In the genomic region with DNA sequence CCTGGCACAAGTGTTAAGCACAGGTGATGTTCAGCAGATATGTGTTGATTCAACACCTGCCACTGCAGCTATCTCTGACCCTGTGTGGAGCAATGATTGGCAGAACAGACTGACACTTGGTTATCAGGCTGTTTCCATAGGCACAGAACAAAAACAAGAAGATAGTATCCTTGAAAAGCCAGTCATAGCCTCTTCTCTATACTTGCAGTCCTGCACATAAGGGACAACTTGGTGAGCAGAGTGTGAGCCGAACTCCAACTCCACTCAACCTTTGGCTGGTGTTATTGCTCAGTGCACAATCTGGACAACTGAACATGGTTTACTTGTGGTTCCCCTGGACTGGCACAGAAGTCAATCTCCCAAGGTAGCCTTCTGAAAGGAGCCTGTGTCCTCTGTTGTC, we compare ENCODE assay signal across 25 cellular contexts.
"Had no signal": no experiment of that assay in that cellular context is flagged by ENCODE, and none has a peak within 500 bp of the region (broad histone marks: within the 10 kb centered on the region; RNA-seq: fewer than 3 reads in every experiment).

No MANE protein-coding gene starts in this region.

- H3K4me3 ChIP-seq: esophagus muscularis mucosa, heart right ventricle, left lung, psoas muscle, spleen had no signal

- H3K4me1 Mint-ChIP-seq: immature natural killer cell; naive thymus-derived CD4-positive, alpha-beta T cell; stimulated activated memory B cell treated with anti-CD40 and anti-IgM and Interleukin-4, amounts not matched to agents 10 μg/mL and 1 μg/mL and 100 μg/mL, for 72 hours had no signal

- H3K36me3 ChIP-seq: esophagus muscularis mucosa, heart right ventricle, left lung, spleen had no signal

- H3K9me3 ChIP-seq: esophagus muscularis mucosa, heart right ventricle, left lung, psoas muscle, spleen had no signal

- H3K27me3 Mint-ChIP-seq: dendritic cell treated with granulocyte-macrophage colony-stimulating factor and Interleukin-4, amounts not matched to agents 40 ng/mL and 50 ng/mL, for 4 days; effector memory CD8-positive, alpha-beta T cell; stimulated activated naive CD8-positive, alpha-beta T cell treated with anti-CD3 and anti-CD28 coated beads, Interleukin-15, Interleukin-2, amounts not matched to agents 100 ng/mL and 50 ng/mL, for 24 hours; type B pancreatic cell had no signal

- DNase-seq: cerebellar nuclear complex; effector memory CD8-positive, alpha-beta T cell; foreskin melanocyte; heart right ventricle; immature natural killer cell; left lung; naive thymus-derived CD4-positive, alpha-beta T cell; nephron progenitor cell; psoas muscle; retina; spleen; stimulated activated CD4-positive, alpha-beta T cell treated with anti-CD3 and anti-CD28 coated beads, Interleukin-15, amount 100 ng/mL, for 24 hours; stimulated activated CD4-positive, alpha-beta T cell treated with anti-CD3 and anti-CD28 coated beads, Interleukin-1b, Interleukin-23, amount 100 ng/mL, for 48 hours; stimulated activated CD4-positive, alpha-beta T cell treated with anti-CD3 and anti-CD28 coated beads, Interleukin-4, amount 100 ng/mL, for 24 hours; substantia nigra had no signal

- H3K4me1 ChIP-seq: esophagus muscularis mucosa, left lung, psoas muscle, spleen had no signal

- ATAC-seq: effector memory CD8-positive, alpha-beta T cell; heart right ventricle; left lung; naive thymus-derived CD4-positive, alpha-beta T cell; psoas muscle; sciatic nerve; stimulated activated memory B cell treated with anti-CD40 and anti-IgM and Interleukin-4, amounts not matched to agents 10 μg/mL and 1 μg/mL and 100 μg/mL, for 72 hours had no signal

- H3K9me3 Mint-ChIP-seq: dendritic cell treated with granulocyte-macrophage colony-stimulating factor and Interleukin-4, amounts not matched to agents 40 ng/mL and 50 ng/mL, for 4 days; effector memory CD8-positive, alpha-beta T cell; stimulated activated memory B cell treated with anti-CD40 and anti-IgM and Interleukin-4, amounts not matched to agents 10 μg/mL and 1 μg/mL and 100 μg/mL, for 72 hours; stimulated activated naive CD8-positive, alpha-beta T cell treated with anti-CD3 and anti-CD28 coated beads, Interleukin-15, Interleukin-2, amounts not matched to agents 100 ng/mL and 50 ng/mL, for 24 hours; type B pancreatic cell had no signal

- FAIRE-seq: colon, keratinocyte, urothelium cell line had no signal

- H3K27ac Mint-ChIP-seq: dendritic cell treated with granulocyte-macrophage colony-stimulating factor and Interleukin-4, amounts not matched to agents 40 ng/mL and 50 ng/mL, for 4 days; effector memory CD8-positive, alpha-beta T cell; immature natural killer cell; nephron progenitor cell; stimulated activated memory B cell treated with anti-CD40 and anti-IgM and Interleukin-4, amounts not matched to agents 10 μg/mL and 1 μg/mL and 100 μg/mL, for 72 hours; stimulated activated naive CD8-positive, alpha-beta T cell treated with anti-CD3 and anti-CD28 coated beads, Interleukin-15, Interleukin-2, amounts not matched to agents 100 ng/mL and 50 ng/mL, for 24 hours; type B pancreatic cell had no signal

- H3K27ac ChIP-seq: epithelial cell of prostate, esophagus muscularis mucosa, left lung, psoas muscle, spleen had no signal

- H3K36me3 Mint-ChIP-seq: immature natural killer cell; naive thymus-derived CD4-positive, alpha-beta T cell; stimulated activated memory B cell treated with anti-CD40 and anti-IgM and Interleukin-4, amounts not matched to agents 10 μg/mL and 1 μg/mL and 100 μg/mL, for 72 hours; type B pancreatic cell had no signal

- H3K27me3 ChIP-seq: esophagus muscularis mucosa, heart right ventricle, spleen had no signal

- H3K4me3 Mint-ChIP-seq: dendritic cell treated with granulocyte-macrophage colony-stimulating factor and Interleukin-4, amounts not matched to agents 40 ng/mL and 50 ng/mL, for 4 days; effector memory CD8-positive, alpha-beta T cell; immature natural killer cell; naive thymus-derived CD4-positive, alpha-beta T cell; nephron progenitor cell; stimulated activated memory B cell treated with anti-CD40 and anti-IgM and Interleukin-4, amounts not matched to agents 10 μg/mL and 1 μg/mL and 100 μg/mL, for 72 hours; stimulated activated naive CD8-positive, alpha-beta T cell treated with anti-CD3 and anti-CD28 coated beads, Interleukin-15, Interleukin-2, amounts not matched to agents 100 ng/mL and 50 ng/mL, for 24 hours; type B pancreatic cell had no signal
